15 cellular contexts compared by ENCODE assay signal in the genomic region with DNA sequence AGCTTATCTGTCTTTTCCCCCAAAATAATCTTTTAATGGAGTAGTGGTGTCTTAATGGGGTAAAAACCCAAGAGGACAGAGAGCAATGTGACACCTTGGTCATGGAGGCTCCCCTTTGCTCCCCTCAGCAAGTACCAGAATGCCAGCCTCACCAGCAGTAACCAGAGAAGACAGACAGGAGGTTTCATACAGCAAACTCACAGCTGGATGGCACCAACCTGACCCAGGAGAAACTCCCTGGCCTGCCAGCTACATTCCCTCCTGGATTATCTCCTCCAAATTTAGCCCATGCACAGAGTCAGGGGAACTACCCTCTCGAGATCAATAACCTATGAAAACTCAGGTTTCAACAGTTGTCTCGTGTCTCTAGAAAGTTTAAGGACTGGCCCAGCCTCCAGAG. TPM values are rescaled to one million over a fixed set of nuclear protein-coding genes. Genes with fewer than 3 reads are reported as not detected.
"Had no signal": no experiment of that assay in that cellular context is flagged by ENCODE, and none has a peak within 500 bp of the region (broad histone marks: within the 10 kb centered on the region; RNA-seq: fewer than 3 reads in every experiment).

No MANE protein-coding gene starts in this region.

- H3K4me3 ChIP-seq: hepatocyte, prostate gland, SJSA1 had no signal

- ATAC-seq: activated CD8-positive, alpha-beta T cell treated with anti-CD3 and anti-CD28 coated beads, Interleukin-2, amount 10 ng/mL, durations not matched to agents 7 days and 5 days had no signal

- H3K9me3 Mint-ChIP-seq: activated B cell treated with CpG ODN at 0.5 μM for 24 hours; activated CD4-positive, alpha-beta T cell treated with anti-CD3 and anti-CD28 coated beads, Interleukin-2, amount 10 ng/mL, durations not matched to agents 24 days and 14 days; activated T-helper 1 cell treated with anti-CD3 and anti-CD28 coated beads, Interleukin-12 subunit alpha, Interleukin-12 subunit beta, Interleukin-2, Interleukin-4 antibody, amounts not matched to agents 30 ng/mL and 10 ng/mL and 1 ng/mL, durations not matched to agents 14 hours and 24 hours and 36 hours; type B pancreatic cell had no signal

- H3K4me1 ChIP-seq: prostate gland had no signal

- H3K27ac Mint-ChIP-seq: activated B cell treated with CpG ODN at 0.5 μM for 24 hours; activated CD4-positive, alpha-beta T cell treated with anti-CD3 and anti-CD28 coated beads, Interleukin-2, amount 10 ng/mL, durations not matched to agents 24 days and 14 days; activated CD8-positive, alpha-beta T cell treated with anti-CD3 and anti-CD28 coated beads, Interleukin-2, amount 10 ng/mL, durations not matched to agents 7 days and 5 days; activated naive CD8-positive, alpha-beta T cell treated with anti-CD3 and anti-CD28 coated beads for 36 hours; activated T-helper 1 cell treated with anti-CD3 and anti-CD28 coated beads, Interleukin-12 subunit alpha, Interleukin-12 subunit beta, Interleukin-2, Interleukin-4 antibody, amounts not matched to agents 30 ng/mL and 10 ng/mL and 1 ng/mL, durations not matched to agents 14 hours and 24 hours and 36 hours had no signal

- DNase-seq: activated B cell treated with CpG ODN at 0.5 μM for 24 hours; activated CD4-positive, alpha-beta T cell treated with anti-CD3 and anti-CD28 coated beads, Interleukin-2, amount 10 ng/mL, durations not matched to agents 24 days and 14 days; activated CD8-positive, alpha-beta memory T cell treated with anti-CD3 and anti-CD28 coated beads, Interleukin-2, amount 50 U/mL, for 4 hours; activated CD8-positive, alpha-beta T cell treated with anti-CD3 and anti-CD28 coated beads, Interleukin-2, amount 10 ng/mL, durations not matched to agents 7 days and 5 days; activated naive CD8-positive, alpha-beta T cell treated with anti-CD3 and anti-CD28 coated beads for 36 hours; dermis blood vessel endothelial cell; kidney; stimulated activated CD4-positive, alpha-beta T cell treated with anti-CD3 and anti-CD28 coated beads, Interleukin-1b, Interleukin-23, amount 100 ng/mL, for 48 hours had no signal

- H2AFZ ChIP-seq: hepatocyte had no signal

- H3K27me3 ChIP-seq: hepatocyte, SJSA1 had no signal

- H3K36me3 ChIP-seq: prostate gland, SJSA1 had no signal

- H3K27ac ChIP-seq: hepatocyte, prostate gland, SJSA1 had no signal

- H3K27me3 Mint-ChIP-seq: activated B cell treated with CpG ODN at 0.5 μM for 24 hours had no signal

- H3K9me3 ChIP-seq: prostate gland, SJSA1 had no signal

- H3K4me2 ChIP-seq: hepatocyte had no signal

- H3K4me3 Mint-ChIP-seq: activated B cell treated with CpG ODN at 0.5 μM for 24 hours; activated CD4-positive, alpha-beta T cell treated with anti-CD3 and anti-CD28 coated beads, Interleukin-2, amount 10 ng/mL, durations not matched to agents 24 days and 14 days; activated CD8-positive, alpha-beta T cell treated with anti-CD3 and anti-CD28 coated beads, Interleukin-2, amount 10 ng/mL, durations not matched to agents 7 days and 5 days; activated naive CD8-positive, alpha-beta T cell treated with anti-CD3 and anti-CD28 coated beads for 36 hours; activated T-helper 1 cell treated with anti-CD3 and anti-CD28 coated beads, Interleukin-12 subunit alpha, Interleukin-12 subunit beta, Interleukin-2, Interleukin-4 antibody, amounts not matched to agents 30 ng/mL and 10 ng/mL and 1 ng/mL, durations not matched to agents 14 hours and 24 hours and 36 hours had no signal

- H3K79me2 ChIP-seq: hepatocyte had no signal

- H3K36me3 Mint-ChIP-seq: activated naive CD8-positive, alpha-beta T cell treated with anti-CD3 and anti-CD28 coated beads for 36 hours; type B pancreatic cell had no signal

RNA-seq across cellular contexts. Expression of a gene that starts 15.9 kb away (rescaled TPM):
- total RNA-seq: activated CD4-positive, alpha-beta T cell treated with anti-CD3 and anti-CD28 coated beads, Interleukin-2, amount 10 ng/mL, durations not matched to agents 24 days and 14 days; activated CD8-positive, alpha-beta T cell treated with anti-CD3 and anti-CD28 coated beads, Interleukin-2, amount 10 ng/mL, durations not matched to agents 7 days and 5 days; activated naive CD8-positive, alpha-beta T cell treated with anti-CD3 and anti-CD28 coated beads for 36 hours; activated T-helper 1 cell treated with anti-CD3 and anti-CD28 coated beads, Interleukin-12 subunit alpha, Interleukin-12 subunit beta, Interleukin-2, Interleukin-4 antibody, amounts not matched to agents 30 ng/mL and 10 ng/mL and 1 ng/mL, durations not matched to agents 14 hours and 24 hours and 36 hours; T-helper 2 cell treated with Interferon-gamma antibody and Interleukin-4, amounts not matched to agents 100 ng/mL and 5 ng/mL, for 36 hours had no signal
- polyA plus RNA-seq: neural cell had no signal
